In genomic region chr2:66433695-66433944, GRCh38 we compare ENCODE assay signal across 8 cellular contexts. TPM values are rescaled to one million over a fixed set of nuclear protein-coding genes. Genes with fewer than 3 reads are reported as not detected.
DNase-seq lines count a peak whose midpoint lies in the region; ATAC-seq and TF ChIP-seq lines count a peak whose summit lies in the region.

No MANE protein-coding gene starts in this region.

- H3K9me2 ChIP-seq in GM23338 (ENCODE audit: insufficient read depth) (no peaks in the 10 kb centered on the region), hepatocyte (replicated peaks; ENCODE audit: insufficient read depth) (no peaks in the 10 kb centered on the region)

- H3K4me1 ChIP-seq in GM23338 (ENCODE audit: insufficient read depth) (peaks cover 61% of the 10 kb centered on the region), hepatocyte (ENCODE audit: insufficient read depth) (peaks cover 4% of the 10 kb centered on the region), skeletal muscle satellite cell (ENCODE audit: control insufficient read depth, insufficient read depth, low read length) (no peaks in the 10 kb centered on the region)

- H3K27me3 Mint-ChIP-seq in GM23338 (ENCODE audit: insufficient read depth, low read depth, poor library complexity), result peaks cover 97% of the 10 kb centered on the region
- peaks cover 74% of the 10 kb centered on the region for H3K27me3 Mint-ChIP-seq in activated CD8-positive, alpha-beta T cell treated with anti-CD3 and anti-CD28 coated beads for 36 hours

- peak overlapping the region; percentile 99 for H2AFZ ChIP-seq in GM23338
- H2AFZ ChIP-seq in hepatocyte, result peak overlapping the region; percentile 53

- peaks cover 3% of the 10 kb centered on the region; the same call in 1 of the 3 replicates for H3K9me3 Mint-ChIP-seq in GM23338
- H3K9me3 Mint-ChIP-seq in activated CD8-positive, alpha-beta T cell treated with anti-CD3 and anti-CD28 coated beads for 36 hours, result no peaks in the 10 kb centered on the region

- no peak for DNase-seq in GM23338 (ENCODE audit: low spot score)
- DNase-seq in activated CD8-positive, alpha-beta T cell treated with anti-CD3 and anti-CD28 coated beads for 36 hours, result no peak
- no peak for DNase-seq in hepatocyte (ENCODE audit: low spot score)
- no peak for DNase-seq in NCI-H1436 treated with DMSO at 0.1 percent for 48 hours (lab: John Stamatoyannopoulos, UW)
- no peak for DNase-seq in occipital lobe (lab: John Stamatoyannopoulos, UW)
- DNase-seq in NCI-H2029 (lab: John Stamatoyannopoulos, UW), result no peak

- peak overlapping the region; percentile 94 for H3K9ac ChIP-seq in skeletal muscle satellite cell (ENCODE audit: low read depth, low read length)

- TF ChIP-seq CTCF in GM23338 (conservative IDR thresholded peaks at IDR 0.05; ENCODE audit: low read depth in 2 of 2) (no peak), hepatocyte (IDR thresholded peaks at IDR 0.05; ENCODE audit: poor library complexity) (no peak)
- no peak for TF ChIP-seq CTCF in activated CD8-positive, alpha-beta T cell treated with anti-CD3 and anti-CD28 coated beads for 36 hours (IDR thresholded peaks at IDR 0.05)

- H3K36me3 Mint-ChIP-seq in GM23338 (ENCODE audit: low read depth), result no peaks in the 10 kb centered on the region; the same call in 2 of the 3 replicates
- no peaks in the 10 kb centered on the region for H3K36me3 Mint-ChIP-seq in activated CD8-positive, alpha-beta T cell treated with anti-CD3 and anti-CD28 coated beads for 36 hours (ENCODE audit: low read depth)

- intact Hi-C loops in activated CD8-positive, alpha-beta T cell treated with anti-CD3 and anti-CD28 coated beads for 36 hours (cut with micrococcal nuclease), result loop anchor here (2.0 to 10.0 kb wide), 2 partner anchors 147 to 1601 kb away; no protein-coding TSS in a partner anchor

- H3K4me3 ChIP-seq in GM23338, result peak overlapping the region; percentile 82
- H3K4me3 ChIP-seq in hepatocyte, result peak overlapping the region; percentile 57
- H3K4me3 ChIP-seq in skeletal muscle satellite cell (ENCODE audit: low read length), result peak overlapping the region; percentile 79

- H3K9me3 ChIP-seq in hepatocyte (ENCODE audit: low read depth), result no peaks in the 10 kb centered on the region
- no peaks in the 10 kb centered on the region for H3K9me3 ChIP-seq in skeletal muscle satellite cell (replicated peaks; ENCODE audit: low read length)

- H3K4me1 Mint-ChIP-seq in GM23338, result peaks cover 60% of the 10 kb centered on the region
- H3K4me1 Mint-ChIP-seq in activated CD8-positive, alpha-beta T cell treated with anti-CD3 and anti-CD28 coated beads for 36 hours (ENCODE audit: low read depth), result peaks cover 21% of the 10 kb centered on the region

- H4K20me1 ChIP-seq in GM23338 (replicated peaks; ENCODE audit: insufficient read depth) (peaks cover 16% of the 10 kb centered on the region; the same call in 1 of the 2 replicates), hepatocyte (ENCODE audit: insufficient read depth, poor library complexity, severe bottlenecking) (no peaks in the 10 kb centered on the region)

- ATAC-seq in GM23338, result no peak
- ATAC-seq in activated CD8-positive, alpha-beta T cell treated with anti-CD3 and anti-CD28 coated beads for 36 hours, result no peak
- ATAC-seq in GM21528 (IDR thresholded peaks at IDR 0.05; ENCODE audit: low FRiP score, unreplicated experiment), result no peak

- POLR2A ChIA-PET in activated CD8-positive, alpha-beta T cell treated with anti-CD3 and anti-CD28 coated beads for 36 hours (lab: Charles Lee), result no interaction called here

- H3K27me3 ChIP-seq in GM23338 (ENCODE audit: insufficient read depth), result peaks cover 98% of the 10 kb centered on the region
- no peaks in the 10 kb centered on the region for H3K27me3 ChIP-seq in hepatocyte
- peaks cover 5% of the 10 kb centered on the region for H3K27me3 ChIP-seq in skeletal muscle satellite cell (ENCODE audit: control insufficient read depth, insufficient read depth, low read length)

- H3K27ac ChIP-seq in GM23338 (ENCODE audit: low read depth), result no peak overlapping the region
- peak overlapping the region; percentile 93 for H3K27ac ChIP-seq in hepatocyte

- peak overlapping the region; percentile 86 for H3K4me3 Mint-ChIP-seq in GM23338
- peak overlapping the region; percentile 59 for H3K4me3 Mint-ChIP-seq in activated CD8-positive, alpha-beta T cell treated with anti-CD3 and anti-CD28 coated beads for 36 hours

- CTCF ChIA-PET in activated CD8-positive, alpha-beta T cell treated with anti-CD3 and anti-CD28 coated beads for 36 hours (lab: Charles Lee), result interaction anchor here (0.7 kb wide), 1 partner anchor 146 kb away, joined by 3 read pairs; no protein-coding TSS in a partner anchor

- H3K79me2 ChIP-seq in GM23338 (replicated peaks; ENCODE audit: insufficient read depth) (no peaks in the 10 kb centered on the region), hepatocyte (peaks cover 30% of the 10 kb centered on the region)

- 0% methylated on average over 7 of the region's 7 CpGs for WGBS in hepatocyte (ENCODE audit: low lambda C conversion rate, missing lambda C conversion rate)

- H3K36me3 ChIP-seq in GM23338 (ENCODE audit: insufficient read depth) (no peaks in the 10 kb centered on the region), hepatocyte (replicated peaks; ENCODE audit: insufficient read depth, low read depth) (no peaks in the 10 kb centered on the region), skeletal muscle satellite cell (ENCODE audit: insufficient read depth, low read length) (no peaks in the 10 kb centered on the region)

- H3K27ac Mint-ChIP-seq in GM23338, result no peak overlapping the region
- no peak overlapping the region for H3K27ac Mint-ChIP-seq in activated CD8-positive, alpha-beta T cell treated with anti-CD3 and anti-CD28 coated beads for 36 hours

- H3F3A ChIP-seq in GM23338 (replicated peaks; ENCODE audit: low read depth), result peaks cover 32% of the 10 kb centered on the region

- H3K4me2 ChIP-seq in GM23338, result peak overlapping the region; percentile 98
- peak overlapping the region; percentile 87 for H3K4me2 ChIP-seq in hepatocyte
- H3K4me2 ChIP-seq in skeletal muscle satellite cell (ENCODE audit: low read length), result peak overlapping the region; percentile 96

TF ChIP-seq in GM23338, 12 proteins besides CTCF, POLR2A, EP300 and RAD21 (continues in another document):
- TF ChIP-seq NANOG (IDR thresholded peaks at IDR 0.05; ENCODE audit: borderline replicate concordance) (no peak), JUNB (IDR thresholded peaks at IDR 0.05; ENCODE audit: unreplicated experiment) (no peak), REST (IDR thresholded peaks at IDR 0.05; ENCODE audit: unreplicated experiment) (no peak), POLR2AphosphoS5 (IDR thresholded peaks at IDR 0.05; ENCODE audit: low read depth) (no peak), CREB1 (CRISPR knock-in tag; IDR thresholded peaks at IDR 0.05; ENCODE audit: low read depth) (no peak), ZNF331 (CRISPR knock-in tag; IDR thresholded peaks at IDR 0.05; ENCODE audit: low read depth) (no peak), ZNF114 (CRISPR knock-in tag; IDR thresholded peaks at IDR 0.05) (no peak), ETS1 (IDR thresholded peaks at IDR 0.05) (no peak), EZH2phosphoT487 (IDR thresholded peaks at IDR 0.05; ENCODE audit: unreplicated experiment) (peak; percentile 64), STAT1 (IDR thresholded peaks at IDR 0.05; ENCODE audit: unreplicated experiment) (no peak), EZH2 (IDR thresholded peaks at IDR 0.05; ENCODE audit: low read depth, unreplicated experiment) (peak; percentile 98)

RNA-seq across cellular contexts. Expression of gene MEIS1, which starts 1.3 kb away (rescaled TPM):
- total RNA-seq in GM23338 (2014; rRNA removed; shearing (Covaris generic)), result 0.28 TPM in 1 of 2 replicates, not detected in the other
- polyA plus RNA-seq in GM23338 (2016; fragmentation: Nextera tagmentation; extraction: Ambion mirVana) (0.16 TPM in 1 of 2 replicates, not detected in the other), hepatocyte (29.6 and 35.3 TPM in 2 replicates)
- not detected for total RNA-seq in activated CD8-positive, alpha-beta T cell treated with anti-CD3 and anti-CD28 coated beads for 36 hours
- total RNA-seq in hepatocyte (32.8 and 35.5 TPM in 2 replicates), occipital lobe (20.7 TPM)
- 9.9 and 17.7 TPM in 2 replicates for total RNA-seq in skeletal muscle satellite cell (2012; rRNA removed)

Comparison
In these comparisons a context has a peak if more than half of its experiments do, and no peak if none do; other contexts are left out.
1. RNA of gene MEIS1, which starts 1.3 kb away (total RNA-seq): 32.8 to 35.5 TPM in hepatocyte and 20.7 TPM in occipital lobe (single experiment); 0.28 TPM in GM23338 and not detected in activated CD8-positive, alpha-beta T cell treated with anti-CD3 and anti-CD28 coated beads for 36 hours; every median in the first group is over 10 times any median in the second.
2. Peak in every context shown above with its lines, with median percentiles within 50 percentile points of each other: H3K4me2 ChIP-seq and H3K4me3 ChIP-seq.